Comparison of ENCODE assay signal across 8 cellular contexts in genomic region chr12:4648099-4648498, GRCh38. TPM values are rescaled to one million over a fixed set of nuclear protein-coding genes. Genes with fewer than 3 reads are reported as not detected.
DNase-seq lines count a peak whose midpoint lies in the region; ATAC-seq, FAIRE-seq and TF ChIP-seq lines count a peak whose summit lies in the region.

No MANE protein-coding gene starts in this region.

- no peaks in the 10 kb centered on the region for H3K36me3 Mint-ChIP-seq in progenitor cell of endocrine pancreas (ENCODE audit: insufficient read depth)

- TF ChIP-seq CTCF in RWPE2 (IDR thresholded peaks at IDR 0.05; ENCODE audit: poor library complexity, severe bottlenecking) = no peak
- no peak for TF ChIP-seq CTCF in progenitor cell of endocrine pancreas (IDR thresholded peaks at IDR 0.05; ENCODE audit: unreplicated experiment)

- H3K36me3 ChIP-seq in RWPE2 (ENCODE audit: low read depth) = peaks cover 6% of the 10 kb centered on the region; the same call in 1 of the 2 replicates

- ATAC-seq in GM21825 (IDR thresholded peaks at IDR 0.05; ENCODE audit: unreplicated experiment) (peak; percentile 35), RWPE2 (ENCODE audit: low read depth) (no peak), HG03442 (IDR thresholded peaks at IDR 0.05; ENCODE audit: unreplicated experiment) (no peak), GM21381 (IDR thresholded peaks at IDR 0.05; ENCODE audit: unreplicated experiment) (no peak)

- peak overlapping the region; percentile 99 for H3K27ac Mint-ChIP-seq in progenitor cell of endocrine pancreas

- no peaks in the 10 kb centered on the region for H3K9me3 ChIP-seq in RWPE2 (ENCODE audit: severe bottlenecking)

- no peaks in the 10 kb centered on the region for H3K9me3 Mint-ChIP-seq in progenitor cell of endocrine pancreas (ENCODE audit: low read depth)

- peak overlapping the region; percentile 57 for H3K4me3 ChIP-seq in RWPE2 (ENCODE audit: severe bottlenecking)

- H3K4me1 ChIP-seq in RWPE2 (ENCODE audit: insufficient read depth, poor library complexity, severe bottlenecking) = peaks cover 13% of the 10 kb centered on the region

- peaks cover 25% of the 10 kb centered on the region for H3K4me1 Mint-ChIP-seq in progenitor cell of endocrine pancreas (ENCODE audit: low read depth)

- H3K27me3 ChIP-seq in RWPE2 (ENCODE audit: insufficient read depth, poor library complexity, severe bottlenecking) = peaks cover under 1% of the 10 kb centered on the region

- peak; percentile 28 to 41 for DNase-seq in AML-193 (lab: John Stamatoyannopoulos, UW)
- DNase-seq in RWPE2 (ENCODE audit: low spot score) = no peak
- DNase-seq in fibroblast of peridontal ligament (ENCODE audit: extremely low read depth) = peak; percentile 11
- DNase-seq in progenitor cell of endocrine pancreas (ENCODE audit: low spot score, unreplicated experiment) = no peak
- DNase-seq in RCC 7860 (ENCODE audit: low spot score) = no peak

- peak overlapping the region; percentile 91 for H3K4me3 Mint-ChIP-seq in progenitor cell of endocrine pancreas (ENCODE audit: low read depth)

- no peak for FAIRE-seq in RCC 7860 (lab: Jason Lieb, UNC)

- no peaks in the 10 kb centered on the region for H3K27me3 Mint-ChIP-seq in progenitor cell of endocrine pancreas

- H3K27ac ChIP-seq in RWPE2 (ENCODE audit: poor library complexity, severe bottlenecking) = peak overlapping the region; percentile 44

RNA-seq across cellular contexts. Expression of gene AKAP3, which starts 0.8 kb away (rescaled TPM):
- 3.3 and 3.5 TPM in 2 replicates for total RNA-seq in progenitor cell of endocrine pancreas

RNA-seq across cellular contexts. Expression of gene NDUFA9, which starts 0.8 kb away (rescaled TPM):
- total RNA-seq in progenitor cell of endocrine pancreas = 136 TPM in 2 replicates

Comparison
In these comparisons a context has a peak if more than half of its experiments do, and no peak if none do; other contexts are left out.
1. DNase-seq: peak in AML-193 (2 of 2) and fibroblast of peridontal ligament (single experiment); none in RWPE2 (single experiment), progenitor cell of endocrine pancreas (single experiment) and RCC 7860 (single experiment).